ENCODE assay signal across 2 cellular contexts in genomic region chr15:91939432-91939831, GRCh38.
TF ChIP-seq lines count a peak whose summit lies in the region.

No MANE protein-coding gene starts in this region.

TF ChIP-seq in GM23338, 12 proteins besides CTCF, POLR2A, EP300 and RAD21 (continued from another document):
- no peak for TF ChIP-seq REST (IDR thresholded peaks at IDR 0.05; ENCODE audit: unreplicated experiment)
- TF ChIP-seq ZNF331 (CRISPR knock-in tag; IDR thresholded peaks at IDR 0.05; ENCODE audit: low read depth), result no peak
- TF ChIP-seq POLR2AphosphoS5 (IDR thresholded peaks at IDR 0.05; ENCODE audit: low read depth), result no peak
- no peak for TF ChIP-seq ZNF114 (CRISPR knock-in tag; IDR thresholded peaks at IDR 0.05)
- TF ChIP-seq JUNB (IDR thresholded peaks at IDR 0.05; ENCODE audit: unreplicated experiment), result no peak
- no peak for TF ChIP-seq EZH2 (IDR thresholded peaks at IDR 0.05; ENCODE audit: low read depth, unreplicated experiment)
- no peak for TF ChIP-seq NANOG (IDR thresholded peaks at IDR 0.05; ENCODE audit: borderline replicate concordance)
- no peak for TF ChIP-seq EZH2phosphoT487 (IDR thresholded peaks at IDR 0.05; ENCODE audit: unreplicated experiment)
- TF ChIP-seq ZNF462 (CRISPR knock-in tag; IDR thresholded peaks at IDR 0.05), result no peak

TF ChIP-seq in HEK293T, 16 proteins besides CTCF, POLR2A, EP300 and RAD21 (continued from another document):
- no peak for TF ChIP-seq NFRKB (IDR thresholded peaks at IDR 0.05)
